26 cellular contexts compared by ENCODE assay signal in the genomic region with DNA sequence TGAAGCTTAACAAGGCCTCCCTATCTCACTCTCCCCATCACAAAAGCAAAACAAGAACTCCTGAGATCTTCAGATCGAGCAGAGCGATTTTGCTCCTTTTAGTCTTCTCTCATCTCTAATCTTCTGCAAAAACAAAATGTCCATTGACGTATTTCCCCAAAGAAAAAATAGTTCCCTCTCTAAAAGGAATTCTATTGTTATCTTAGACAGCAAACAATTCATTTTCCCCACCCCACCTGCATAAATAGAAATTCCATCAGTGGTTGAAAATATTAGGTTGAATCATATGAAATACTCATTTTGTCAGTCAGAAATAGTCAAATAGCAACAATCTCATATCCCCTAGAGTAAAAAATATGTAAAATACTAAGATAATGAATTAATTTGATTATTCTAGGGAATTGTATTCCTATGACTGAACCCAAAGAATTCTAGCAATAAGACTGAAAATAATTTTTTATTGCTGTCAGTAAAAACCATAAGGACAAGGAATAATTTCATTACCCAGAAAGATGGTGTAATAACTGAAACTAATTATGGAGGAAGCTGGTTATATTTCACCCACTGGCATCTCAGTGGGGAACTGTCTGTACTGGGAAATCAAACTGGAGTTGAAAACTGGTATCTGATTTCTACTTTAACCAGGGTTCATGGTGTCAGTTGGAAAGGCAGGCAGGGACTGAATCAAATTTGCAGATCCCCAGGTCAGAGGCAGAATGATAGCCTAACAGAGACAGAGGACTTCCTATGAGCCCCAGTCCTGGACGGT. TPM values are rescaled to one million over a fixed set of nuclear protein-coding genes. Genes with fewer than 3 reads are reported as not detected.
DNase-seq lines count a peak whose midpoint lies in the region; ATAC-seq and TF ChIP-seq lines count a peak whose summit lies in the region.
"Had no signal": no experiment of that assay in that cellular context is flagged by ENCODE, and none has a peak within 500 bp of the region (broad histone marks: within the 10 kb centered on the region; RNA-seq: fewer than 3 reads in every experiment).

No MANE protein-coding gene starts in this region.

- DNase-seq in SK-N-SH, result no peak
- peak; percentile 25 to 65 for DNase-seq in NOMO-1 (lab: John Stamatoyannopoulos, UW; ENCODE audit: unreplicated experiment in 2 of 2)
- no peak for DNase-seq in upper lobe of right lung
- DNase-seq in brain microvascular endothelial cell, result no peak
- DNase-seq: 8988T; BE2C; Calu3; CD8-positive, alpha-beta T cell; DMS53; EL; NCI-H1092; NCI-H1436 treated with DMSO at 0.1 percent for 48 hours; NCI-H2029; NCI-H345; NCI-H524 treated with DMSO at 0.1 percent for 48 hours; OCI-M1; SHP77 had no signal

- H3K4me3 ChIP-seq in SK-N-SH (ENCODE audit: low read depth in 2 of 2, low read length in 1 of 2) (no peak overlapping the region), upper lobe of right lung (no peak overlapping the region), brain microvascular endothelial cell (ENCODE audit: low read depth, low read length) (no peak overlapping the region)
- H3K4me3 ChIP-seq: GM12878, SK-N-MC had no signal

- no peak for TF ChIP-seq RAD21 in SK-N-SH (IDR thresholded peaks at IDR 0.05; ENCODE audit: low read length)

- peaks cover 11% of the 10 kb centered on the region for H3K9me3 Mint-ChIP-seq in dendritic cell treated with granulocyte-macrophage colony-stimulating factor and Interleukin-4, amounts not matched to agents 40 ng/mL and 50 ng/mL, for 4 days
- H3K9me3 Mint-ChIP-seq: CD8-positive, alpha-beta T cell had no signal

- no peak overlapping the region for H3K4me2 ChIP-seq in SK-N-SH
- H3K4me2 ChIP-seq: KMS-11 had no signal

- peaks cover 42% of the 10 kb centered on the region for H3K4me1 Mint-ChIP-seq in dendritic cell treated with granulocyte-macrophage colony-stimulating factor and Interleukin-4, amounts not matched to agents 40 ng/mL and 50 ng/mL, for 4 days (ENCODE audit: low read depth)

- no peaks in the 10 kb centered on the region for H3K27me3 ChIP-seq in SK-N-SH (ENCODE audit: insufficient read depth)
- no peaks in the 10 kb centered on the region for H3K27me3 ChIP-seq in upper lobe of right lung
- no peaks in the 10 kb centered on the region for H3K27me3 ChIP-seq in brain microvascular endothelial cell (replicated peaks)
- H3K27me3 ChIP-seq: BE2C had no signal

- H4K20me1 ChIP-seq in SK-N-SH (ENCODE audit: insufficient read depth), result no peaks in the 10 kb centered on the region

- H3K27ac Mint-ChIP-seq in dendritic cell treated with granulocyte-macrophage colony-stimulating factor and Interleukin-4, amounts not matched to agents 40 ng/mL and 50 ng/mL, for 4 days, result peak overlapping the region; percentile 17
- H3K27ac Mint-ChIP-seq: CD8-positive, alpha-beta T cell had no signal

- in situ Hi-C loops in brain microvascular endothelial cell (cut with HindIII; ENCODE audit: low pct_ligation_motif_present, low sequenced_read_pairs), result no loop called here

- H3K27ac ChIP-seq in SK-N-SH (ENCODE audit: low read depth in 2 of 2, low read length in 1 of 2) (peak overlapping the region in 1 of 2 experiments; percentile 2; a peak in 1 of 4 replicates), upper lobe of right lung (no peak overlapping the region), brain microvascular endothelial cell (no peak overlapping the region)
- H3K27ac ChIP-seq: HL-60, KMS-11, SK-N-MC had no signal

- no peaks in the 10 kb centered on the region for H3F3A ChIP-seq in SK-N-SH (replicated peaks; ENCODE audit: insufficient read depth)

- CTCF ChIA-PET in SK-N-SH (lab: Yijun Ruan, JAX), result interaction anchor here (1.1 to 1.3 kb wide), 2 partner anchors 34 to 52 kb away, joined by 3 read pairs; no protein-coding TSS in a partner anchor

- TF ChIP-seq CTCF in SK-N-SH (IDR thresholded peaks at IDR 0.05) (no peak), upper lobe of right lung (IDR thresholded peaks at IDR 0.05) (no peak), brain microvascular endothelial cell (IDR thresholded peaks at IDR 0.05; ENCODE audit: low read depth, low read length, missing control alignments) (no peak)

- peak; percentile 41 for ATAC-seq in SK-N-SH treated with all-trans-retinoic acid at 6 μM for 48 hours
- peak; percentile 34 for ATAC-seq in upper lobe of right lung
- no peak for ATAC-seq in HG03469 (IDR thresholded peaks at IDR 0.05; ENCODE audit: unreplicated experiment)
- no peak for ATAC-seq in GM18907 (IDR thresholded peaks at IDR 0.05; ENCODE audit: unreplicated experiment)
- ATAC-seq: CD8-positive, alpha-beta T cell; GM12878 had no signal

- no peaks in the 10 kb centered on the region for H3K36me3 ChIP-seq in SK-N-SH (replicated peaks in 1 of 2; ENCODE audit: control insufficient read depth in 1 of 2, insufficient read depth in 2 of 2, low read length in 1 of 2)
- no peaks in the 10 kb centered on the region for H3K36me3 ChIP-seq in upper lobe of right lung
- H3K36me3 ChIP-seq in brain microvascular endothelial cell (replicated peaks), result no peaks in the 10 kb centered on the region
- H3K36me3 ChIP-seq: BE2C had no signal

- H2AFZ ChIP-seq in SK-N-SH (ENCODE audit: low read depth), result no peak overlapping the region

- no peaks in the 10 kb centered on the region for H3K9me2 ChIP-seq in SK-N-SH

- peaks cover 4% of the 10 kb centered on the region for H3K27me3 Mint-ChIP-seq in dendritic cell treated with granulocyte-macrophage colony-stimulating factor and Interleukin-4, amounts not matched to agents 40 ng/mL and 50 ng/mL, for 4 days

- no peak overlapping the region for H3K4me3 Mint-ChIP-seq in dendritic cell treated with granulocyte-macrophage colony-stimulating factor and Interleukin-4, amounts not matched to agents 40 ng/mL and 50 ng/mL, for 4 days
- H3K4me3 Mint-ChIP-seq: CD8-positive, alpha-beta T cell had no signal

- WGBS in SK-N-SH (ENCODE audit: low lambda C conversion rate), result 78% methylated on average over 4 of the region's 4 CpGs

- H3K4me1 ChIP-seq in SK-N-SH (ENCODE audit: control insufficient read depth in 1 of 2, insufficient read depth in 2 of 2, low read depth in 1 of 2, low read length in 1 of 2), result peaks cover 0 to 12% of the 10 kb centered on the region in 2 experiments; a peak in 1 of 4 replicates
- peaks cover under 1% of the 10 kb centered on the region for H3K4me1 ChIP-seq in upper lobe of right lung

- POLR2A ChIA-PET in SK-N-SH (lab: Yijun Ruan, JAX), result no interaction called here

- intact Hi-C loops in dendritic cell treated with granulocyte-macrophage colony-stimulating factor and Interleukin-4, amounts not matched to agents 40 ng/mL and 50 ng/mL, for 4 days (cut with micrococcal nuclease), result no loop called here
- intact Hi-C loops in upper lobe of right lung (cut with DNase I), result no loop called here

- TF ChIP-seq EP300 in SK-N-SH (IDR thresholded peaks at IDR 0.05; ENCODE audit: borderline replicate concordance in 1 of 2, low read depth in 1 of 2, low read length in 1 of 2), result no peak

- H3K36me3 Mint-ChIP-seq in dendritic cell treated with granulocyte-macrophage colony-stimulating factor and Interleukin-4, amounts not matched to agents 40 ng/mL and 50 ng/mL, for 4 days (ENCODE audit: low read depth), result no peaks in the 10 kb centered on the region
- H3K36me3 Mint-ChIP-seq: CD8-positive, alpha-beta T cell had no signal

- H3K9me3 ChIP-seq in SK-N-SH (no peaks in the 10 kb centered on the region), upper lobe of right lung (no peaks in the 10 kb centered on the region)
- H3K9me3 ChIP-seq: BE2C had no signal

- H3K9ac ChIP-seq in SK-N-SH, result no peak overlapping the region
- H3K9ac ChIP-seq: KMS-11 had no signal

- no peaks in the 10 kb centered on the region for H3K79me2 ChIP-seq in SK-N-SH (ENCODE audit: insufficient read depth)

TF ChIP-seq in SK-N-SH treated with all-trans-retinoic acid at 6 μM for 48 hours, 23 proteins besides CTCF, POLR2A, EP300 and RAD21:
- TF ChIP-seq ZC3H10 (CRISPR knock-in tag; IDR thresholded peaks at IDR 0.05) (peak; percentile 91), ZFP30 (CRISPR knock-in tag; IDR thresholded peaks at IDR 0.05) (no peak), ISL1 (CRISPR knock-in tag; IDR thresholded peaks at IDR 0.05) (peak; percentile 84), GLIS3 (CRISPR knock-in tag; IDR thresholded peaks at IDR 0.05) (no peak)

TF ChIP-seq in SK-N-SH, 30 proteins besides CTCF, POLR2A, EP300 and RAD21 (continues in another document):
- no peak for TF ChIP-seq GABPA (IDR thresholded peaks at IDR 0.05; ENCODE audit: low read depth)
- no peak for TF ChIP-seq FOSL2 (IDR thresholded peaks at IDR 0.05; ENCODE audit: borderline replicate concordance, low read depth)
- TF ChIP-seq, protein P1, sequence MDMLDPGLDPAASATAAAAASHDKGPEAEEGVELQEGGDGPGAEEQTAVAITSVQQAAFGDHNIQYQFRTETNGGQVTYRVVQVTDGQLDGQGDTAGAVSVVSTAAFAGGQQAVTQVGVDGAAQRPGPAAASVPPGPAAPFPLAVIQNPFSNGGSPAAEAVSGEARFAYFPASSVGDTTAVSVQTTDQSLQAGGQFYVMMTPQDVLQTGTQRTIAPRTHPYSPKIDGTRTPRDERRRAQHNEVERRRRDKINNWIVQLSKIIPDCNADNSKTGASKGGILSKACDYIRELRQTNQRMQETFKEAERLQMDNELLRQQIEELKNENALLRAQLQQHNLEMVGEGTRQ (IDR thresholded peaks at IDR 0.05; ENCODE audit: borderline replicate concordance, low read depth, low read length), result no peak
- no peak for TF ChIP-seq FOXJ3 (CRISPR knock-in tag; IDR thresholded peaks at IDR 0.05)
- TF ChIP-seq RFX5 (IDR thresholded peaks at IDR 0.05; ENCODE audit: low read length), result no peak
- TF ChIP-seq, protein P2, sequence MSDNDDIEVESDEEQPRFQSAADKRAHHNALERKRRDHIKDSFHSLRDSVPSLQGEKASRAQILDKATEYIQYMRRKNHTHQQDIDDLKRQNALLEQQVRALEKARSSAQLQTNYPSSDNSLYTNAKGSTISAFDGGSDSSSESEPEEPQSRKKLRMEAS (IDR thresholded peaks at IDR 0.05; ENCODE audit: low read depth), result no peak
- no peak for TF ChIP-seq RCOR1 (IDR thresholded peaks at IDR 0.05; ENCODE audit: low read length)
- TF ChIP-seq POLR2AphosphoS5 (IDR thresholded peaks at IDR 0.05; ENCODE audit: low read depth, low read length), result no peak
- TF ChIP-seq, protein P3, sequence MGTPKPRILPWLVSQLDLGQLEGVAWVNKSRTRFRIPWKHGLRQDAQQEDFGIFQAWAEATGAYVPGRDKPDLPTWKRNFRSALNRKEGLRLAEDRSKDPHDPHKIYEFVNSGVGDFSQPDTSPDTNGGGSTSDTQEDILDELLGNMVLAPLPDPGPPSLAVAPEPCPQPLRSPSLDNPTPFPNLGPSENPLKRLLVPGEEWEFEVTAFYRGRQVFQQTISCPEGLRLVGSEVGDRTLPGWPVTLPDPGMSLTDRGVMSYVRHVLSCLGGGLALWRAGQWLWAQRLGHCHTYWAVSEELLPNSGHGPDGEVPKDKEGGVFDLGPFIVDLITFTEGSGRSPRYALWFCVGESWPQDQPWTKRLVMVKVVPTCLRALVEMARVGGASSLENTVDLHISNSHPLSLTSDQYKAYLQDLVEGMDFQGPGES (IDR thresholded peaks at IDR 0.05; ENCODE audit: low read depth, low read length), result no peak
- no peak for TF ChIP-seq JUND (IDR thresholded peaks at IDR 0.05)
- TF ChIP-seq FOXM1 (IDR thresholded peaks at IDR 0.05; ENCODE audit: low read depth), result no peak

RNA-seq across cellular contexts. Expression of gene RHOU, which starts 51.3 kb away (rescaled TPM):
- polyA plus RNA-seq in SK-N-SH (2012; rRNA removed), result 0.36 and 0.44 TPM in 2 replicates
- 0.57 and 0.62 TPM in 2 replicates for polyA plus RNA-seq in SK-N-SH (2012; cell fraction: cytosol; rRNA removed)
- 0.16 and 0.25 TPM in 2 replicates for polyA plus RNA-seq in SK-N-SH (2012; cell fraction: nucleus; rRNA removed)
- 21.0 TPM for total RNA-seq in upper lobe of right lung
- total RNA-seq: GM12878, HT1080 had no signal
- polyA plus RNA-seq: GM12878 had no signal

Comparison
In these comparisons a context has a peak if more than half of its experiments do, and no peak if none do; other contexts are left out.
1. ATAC-seq: peak in SK-N-SH treated with all-trans-retinoic acid at 6 μM for 48 hours (single experiment) and upper lobe of right lung (single experiment); none in HG03469 (single experiment) and GM18907 (single experiment).
2. DNase-seq: peak in NOMO-1 (2 of 2); none in SK-N-SH (single experiment), upper lobe of right lung (single experiment) and brain microvascular endothelial cell (single experiment).